In genomic region chr4:1842993-1843448, GRCh38 we compare ENCODE assay signal across 10 cellular contexts. TPM values are rescaled to one million over a fixed set of nuclear protein-coding genes. Genes with fewer than 3 reads are reported as not detected.
DNase-seq lines count a peak whose midpoint lies in the region; ATAC-seq lines count a peak whose summit lies in the region.
"Had no signal": no experiment of that assay in that cellular context is flagged by ENCODE, and none has a peak within 500 bp of the region (broad histone marks: within the 10 kb centered on the region; RNA-seq: fewer than 3 reads in every experiment).

No MANE protein-coding gene starts in this region.

- no peak overlapping the region for H2BK120ac ChIP-seq in mesenchymal stem cell (ENCODE audit: low read depth, low read length)

- H3K4me3 ChIP-seq in mesenchymal stem cell (ENCODE audit: insufficient read depth in 1 of 2, low read depth in 1 of 2, low read length in 2 of 2): no peak overlapping the region

- H3K36me3 ChIP-seq in mesenchymal stem cell (ENCODE audit: control insufficient read depth in 1 of 2, insufficient read depth in 2 of 2, low read depth in 1 of 2, low read length in 2 of 2): peaks cover 49 to 61% of the 10 kb centered on the region in 2 experiments

- no peak overlapping the region for H4K8ac ChIP-seq in mesenchymal stem cell (ENCODE audit: low read length)

- H3K18ac ChIP-seq in mesenchymal stem cell (ENCODE audit: low read depth in 1 of 2, low read length in 2 of 2): peak overlapping the region in 1 of 2 experiments; percentile 44

- H3K9ac ChIP-seq in mesenchymal stem cell (ENCODE audit: low read length): no peak overlapping the region

- H2AFZ ChIP-seq in mesenchymal stem cell (ENCODE audit: low read depth, low read length): no peak overlapping the region

- H3K27ac ChIP-seq in mesenchymal stem cell (ENCODE audit: low read length, poor library complexity, severe bottlenecking): peak overlapping the region; percentile 78

- H3K9me3 ChIP-seq in mesenchymal stem cell (ENCODE audit: control insufficient read depth, low read length): no peaks in the 10 kb centered on the region

- peaks cover 18% of the 10 kb centered on the region for H3K79me1 ChIP-seq in mesenchymal stem cell (replicated peaks; ENCODE audit: low read length, poor library complexity, severe bottlenecking)

- ATAC-seq in GM21576 (IDR thresholded peaks at IDR 0.05; ENCODE audit: unreplicated experiment) (no peak), HG02840 (IDR thresholded peaks at IDR 0.05; ENCODE audit: low FRiP score, unreplicated experiment) (no peak), HG02642 (IDR thresholded peaks at IDR 0.05; ENCODE audit: poor library complexity, unreplicated experiment) (no peak)

- H2BK12ac ChIP-seq in mesenchymal stem cell (ENCODE audit: low read length in 2 of 2): peak overlapping the region in 1 of 2 experiments; percentile 49

- DNase-seq in AG08395 (ENCODE audit: low spot score): peak; percentile 82
- peak; percentile 83 for DNase-seq in M059J (ENCODE audit: low read depth)
- DNase-seq in dermis blood vessel endothelial cell: peak; percentile 60
- DNase-seq in mesenchymal stem cell: peak; percentile 85
- no peak for DNase-seq in activated effector memory CD4-positive, alpha-beta T cell treated with Interleukin-2 at 50 U/mL for 16 hours
- DNase-seq: activated naive CD8-positive, alpha-beta T cell treated with anti-CD3 and anti-CD28 coated beads, Interleukin-2, amount 10 ng/mL, durations not matched to agents 7 days and 5 days; NCI-H2029 had no signal

- H3K23ac ChIP-seq in mesenchymal stem cell (ENCODE audit: low read length in 2 of 2): no peak overlapping the region

- H2BK5ac ChIP-seq in mesenchymal stem cell (ENCODE audit: low read depth, low read length, poor library complexity, severe bottlenecking): no peak overlapping the region

- H4K91ac ChIP-seq in mesenchymal stem cell (ENCODE audit: low read length): no peak overlapping the region

- H3K4me2 ChIP-seq in mesenchymal stem cell (ENCODE audit: low read length, poor library complexity, severe bottlenecking): peak overlapping the region; percentile 46

- peaks cover 26% of the 10 kb centered on the region for H3K4me1 ChIP-seq in mesenchymal stem cell (ENCODE audit: control insufficient read depth, insufficient read depth, low read depth, low read length)

- H3K4ac ChIP-seq in mesenchymal stem cell (ENCODE audit: low read depth in 1 of 2, low read length in 2 of 2): no peak overlapping the region

- no peak overlapping the region for H3K14ac ChIP-seq in mesenchymal stem cell (ENCODE audit: low read length in 2 of 2)

- H3K27me3 ChIP-seq in mesenchymal stem cell (ENCODE audit: control insufficient read depth in 1 of 2, insufficient read depth in 1 of 2, low read length in 2 of 2): no peaks in the 10 kb centered on the region

- H2BK15ac ChIP-seq in mesenchymal stem cell (ENCODE audit: low read depth, poor library complexity, severe bottlenecking): no peak overlapping the region

- peak overlapping the region; percentile 7 for H2AK5ac ChIP-seq in mesenchymal stem cell (ENCODE audit: low read length, severe bottlenecking)

- 41% methylated on average over 17 of the region's 17 CpGs for WGBS in mesenchymal stem cell

RNA-seq across cellular contexts. Expression of gene LETM1, which starts 12.9 kb away (rescaled TPM):
- 23.1 and 33.0 TPM in 2 replicates for total RNA-seq in M059J (2014; rRNA removed; shearing (Covaris generic))
- total RNA-seq in dermis blood vessel endothelial cell: 90.0 and 95.8 TPM in 2 replicates
- polyA plus RNA-seq in mesenchymal stem cell (2013, experiment 1 of 2): 17.9 TPM
- 17.5 TPM for polyA plus RNA-seq in mesenchymal stem cell (2013, experiment 2 of 2)

RNA-seq across cellular contexts. Expression of gene NSD2, which starts 28.2 kb away (rescaled TPM):
- total RNA-seq in M059J (2014; rRNA removed; shearing (Covaris generic)): 44.9 and 71.9 TPM in 2 replicates
- total RNA-seq in dermis blood vessel endothelial cell: 66.0 and 102 TPM in 2 replicates
- polyA plus RNA-seq in mesenchymal stem cell (2013, experiment 1 of 2): 17.1 TPM
- 16.3 TPM for polyA plus RNA-seq in mesenchymal stem cell (2013, experiment 2 of 2)

RNA-seq across cellular contexts. Expression of gene FGFR3, which starts 49.9 kb away (rescaled TPM):
- total RNA-seq in M059J (2014; rRNA removed; shearing (Covaris generic)): 1.4 and 1.9 TPM in 2 replicates
- 1.1 and 1.4 TPM in 2 replicates for total RNA-seq in dermis blood vessel endothelial cell
- polyA plus RNA-seq in mesenchymal stem cell (2013, experiment 1 of 2): 0.65 TPM
- 0.48 TPM for polyA plus RNA-seq in mesenchymal stem cell (2013, experiment 2 of 2)
